ENCODE assay signal across 19 cellular contexts in genomic region chr16:72149676-72150464, GRCh38. TPM values are rescaled to one million over a fixed set of nuclear protein-coding genes. Genes with fewer than 3 reads are reported as not detected.
DNase-seq lines count a peak whose midpoint lies in the region; ATAC-seq, FAIRE-seq and TF ChIP-seq lines count a peak whose summit lies in the region.
"Had no signal": no experiment of that assay in that cellular context is flagged by ENCODE, and none has a peak within 500 bp of the region (broad histone marks: within the 10 kb centered on the region; RNA-seq: fewer than 3 reads in every experiment).

No MANE protein-coding gene starts in this region.

- no peak for TF ChIP-seq EP300 in HepG2 (IDR thresholded peaks at IDR 0.05; ENCODE audit: low read depth in 2 of 2, low read length in 2 of 2)
- no peak for TF ChIP-seq EP300 in HepG2 (CRISPR knock-in tag; IDR thresholded peaks at IDR 0.05; ENCODE audit: borderline replicate concordance)

- H3K4me3 ChIP-seq in HepG2 (replicated peaks in 1 of 3; ENCODE audit: insufficient read depth in 1 of 3, low read depth in 2 of 3, low read length in 3 of 3) (no peak overlapping the region), right lobe of liver (no peak overlapping the region), heart right ventricle (no peak overlapping the region)
- H3K4me3 ChIP-seq in effector memory CD4-positive, alpha-beta T cell (ENCODE audit: insufficient read depth, low read depth, low read length, poor library complexity, severe bottlenecking), result no peak overlapping the region
- H3K4me3 ChIP-seq: SK-N-MC had no signal

- TF ChIP-seq POLR2A in HepG2 (IDR thresholded peaks at IDR 0.05; ENCODE audit: insufficient read depth in 1 of 2, low read depth in 2 of 2, low read length in 2 of 2), result no peak
- TF ChIP-seq POLR2A in right lobe of liver (IDR thresholded peaks at IDR 0.05), result no peak

- peaks cover 8% of the 10 kb centered on the region; the same call in 1 of the 2 replicates for H3K27me3 Mint-ChIP-seq in WTC11 (ENCODE audit: low read depth)
- H3K27me3 Mint-ChIP-seq: stimulated activated naive CD8-positive, alpha-beta T cell treated with anti-CD3 and anti-CD28 coated beads, Interleukin-15, Interleukin-2, amounts not matched to agents 100 ng/mL and 50 ng/mL, for 24 hours had no signal

- FAIRE-seq in HepG2 (lab: Jason Lieb, UNC), result peak; percentile 52
- FAIRE-seq: keratinocyte had no signal

- H3K4me3 Mint-ChIP-seq in WTC11, result no peak overlapping the region
- H3K4me3 Mint-ChIP-seq: activated CD8-positive, alpha-beta T cell treated with anti-CD3 and anti-CD28 coated beads, Interleukin-2, amount 10 ng/mL, durations not matched to agents 7 days and 5 days; stimulated activated naive CD8-positive, alpha-beta T cell treated with anti-CD3 and anti-CD28 coated beads, Interleukin-15, Interleukin-2, amounts not matched to agents 100 ng/mL and 50 ng/mL, for 24 hours had no signal

- H3K36me3 ChIP-seq in HepG2 (replicated peaks in 1 of 2; ENCODE audit: control insufficient read depth in 1 of 2, insufficient read depth in 2 of 2, low read length in 2 of 2) (no peaks in the 10 kb centered on the region), right lobe of liver (no peaks in the 10 kb centered on the region), heart right ventricle (no peaks in the 10 kb centered on the region)
- H3K36me3 ChIP-seq in effector memory CD4-positive, alpha-beta T cell (ENCODE audit: control insufficient read depth, insufficient read depth, low read length), result no peaks in the 10 kb centered on the region

- ATAC-seq in HepG2 (peak; percentile 93), right lobe of liver (no peak), WTC11 (peak; percentile 98), heart right ventricle (no peak)
- ATAC-seq: activated CD8-positive, alpha-beta T cell treated with anti-CD3 and anti-CD28 coated beads, Interleukin-2, amount 10 ng/mL, durations not matched to agents 7 days and 5 days had no signal

- BruUV-seq in HepG2 (replicated peaks; lab: Mats Ljungman, UMichigan), result no TSS peak

- 0 out of 2 replicates have a peak, but pooled peaks cover 5% of the 10 kb centered on the region for H3K36me3 Mint-ChIP-seq in WTC11

- DNase-seq in HepG2 (ENCODE audit: low spot score), result peak; percentile 50
- DNase-seq in right lobe of liver, result no peak
- DNase-seq in KBM-7, result peak; percentile 23
- peak; percentile 38 for DNase-seq in WTC11 (ENCODE audit: low spot score)
- no peak for DNase-seq in heart right ventricle
- no peak for DNase-seq in effector memory CD4-positive, alpha-beta T cell
- DNase-seq in RPMI8226, result no peak
- no peak for DNase-seq in stimulated activated CD4-positive, alpha-beta T cell treated with anti-CD3 and anti-CD28 coated beads, Interleukin-4, amount 100 ng/mL, for 24 hours
- DNase-seq: activated CD8-positive, alpha-beta T cell treated with anti-CD3 and anti-CD28 coated beads, Interleukin-2, amount 10 ng/mL, durations not matched to agents 7 days and 5 days; activated effector memory CD4-positive, alpha-beta T cell treated with anti-CD3 and anti-CD28 coated beads, Interleukin-2, amount 50 U/mL, for 16 hours; aorta; IMR-90; midbrain; NCI-H1694; NCI-H524 had no signal

- H3K9me3 ChIP-seq in HepG2 (ENCODE audit: low read length) (no peaks in the 10 kb centered on the region), right lobe of liver (no peaks in the 10 kb centered on the region), heart right ventricle (peaks cover 0 to 20% (median 0%) of the 10 kb centered on the region in 11 donors)
- H3K9me3 ChIP-seq in effector memory CD4-positive, alpha-beta T cell (ENCODE audit: control insufficient read depth, low read length), result no peaks in the 10 kb centered on the region

- 70% methylated on average over 8 of the region's 8 CpGs for WGBS in HepG2 (ENCODE audit: low lambda C conversion rate)
- 50% methylated on average over 5 of the region's 8 CpGs for WGBS in right lobe of liver (ENCODE audit: insufficient coverage, low coverage, low lambda C conversion rate, missing lambda C conversion rate)
- 72 to 74% methylated on average over 8 of the region's 8 CpGs for WGBS in heart right ventricle, 2 donors

- no peak overlapping the region for H3K27ac Mint-ChIP-seq in WTC11
- H3K27ac Mint-ChIP-seq: activated CD8-positive, alpha-beta T cell treated with anti-CD3 and anti-CD28 coated beads, Interleukin-2, amount 10 ng/mL, durations not matched to agents 7 days and 5 days; stimulated activated naive CD8-positive, alpha-beta T cell treated with anti-CD3 and anti-CD28 coated beads, Interleukin-15, Interleukin-2, amounts not matched to agents 100 ng/mL and 50 ng/mL, for 24 hours had no signal

- no peak overlapping the region for H2AFZ ChIP-seq in HepG2 (ENCODE audit: low read length)

- peaks cover 6% of the 10 kb centered on the region for H3K4me1 Mint-ChIP-seq in WTC11

- in situ Hi-C loops in HepG2 (cut with HindIII; ENCODE audit: extremely low pct_ligation_motif_present, low pct_unique_long_range_greater_than_20kb), result no loop called here
- in situ Hi-C loops in KBM-7 (cut with MboI; ENCODE audit: low pct_unique_long_range_greater_than_20kb, low sequenced_read_pairs), result loop anchor here (25.0 kb wide), 1 partner anchor 312 kb away; no protein-coding TSS in a partner anchor

- peak; percentile 43; the same call in 1 of the 2 replicates for TF ChIP-seq RAD21 in HepG2 (CRISPR knock-in tag; IDR thresholded peaks at IDR 0.05)

- no peaks in the 10 kb centered on the region for H3K4me1 ChIP-seq in HepG2 (ENCODE audit: insufficient read depth, low read length)
- H3K4me1 ChIP-seq in right lobe of liver, result no peaks in the 10 kb centered on the region
- no peaks in the 10 kb centered on the region for H3K4me1 ChIP-seq in heart right ventricle
- H3K4me1 ChIP-seq in effector memory CD4-positive, alpha-beta T cell (ENCODE audit: control insufficient read depth, insufficient read depth, low read length, poor library complexity, severe bottlenecking), result no peaks in the 10 kb centered on the region

- H4K20me1 ChIP-seq in HepG2 (ENCODE audit: insufficient read depth, low read length), result no peaks in the 10 kb centered on the region

- intact Hi-C loops in HepG2 (cut with micrococcal nuclease; ENCODE audit: unreplicated experiment) (loop anchor here (1.0 kb wide), 1 partner anchor 25 kb away; no protein-coding TSS in a partner anchor), right lobe of liver (cut with DNase I) (no loop called here), heart right ventricle (cut with DNase I) (no loop called here)

- H3K27ac ChIP-seq in HepG2 (ENCODE audit: extremely low read length, insufficient read depth, low read length) (no peak overlapping the region), right lobe of liver (no peak overlapping the region), heart right ventricle (no peak overlapping the region)
- no peak overlapping the region for H3K27ac ChIP-seq in effector memory CD4-positive, alpha-beta T cell (ENCODE audit: insufficient read depth, low read length, poor library complexity, severe bottlenecking)
- H3K27ac ChIP-seq: SK-N-MC had no signal

- H3K9ac ChIP-seq in HepG2 (ENCODE audit: insufficient read depth, low read depth, low read length), result no peak overlapping the region

- no peak overlapping the region for H3K4me2 ChIP-seq in HepG2 (ENCODE audit: low read depth, low read length)

- no peaks in the 10 kb centered on the region for H3K79me2 ChIP-seq in HepG2 (ENCODE audit: insufficient read depth, low read length)

- H3K9me3 Mint-ChIP-seq in WTC11, result peaks cover 7% of the 10 kb centered on the region
- H3K9me3 Mint-ChIP-seq: stimulated activated naive CD8-positive, alpha-beta T cell treated with anti-CD3 and anti-CD28 coated beads, Interleukin-15, Interleukin-2, amounts not matched to agents 100 ng/mL and 50 ng/mL, for 24 hours had no signal

- H3K27me3 ChIP-seq in HepG2 (ENCODE audit: control insufficient read depth in 1 of 2, insufficient read depth in 2 of 2, low read length in 2 of 2), result no peaks in the 10 kb centered on the region; a peak in 1 of 5 replicates
- no peaks in the 10 kb centered on the region for H3K27me3 ChIP-seq in right lobe of liver
- no peaks in the 10 kb centered on the region for H3K27me3 ChIP-seq in heart right ventricle
- H3K27me3 ChIP-seq in effector memory CD4-positive, alpha-beta T cell (replicated peaks; ENCODE audit: control insufficient read depth, insufficient read depth, low read length, poor library complexity, severe bottlenecking), result peaks cover 2% of the 10 kb centered on the region

- POLR2A ChIA-PET in HepG2 (lab: Yijun Ruan, JAX), result no interaction called here
- POLR2A ChIA-PET in WTC11 (lab: Charles Lee), result interaction anchor here (1.2 kb wide), 1 partner anchor 25 kb away, joined by 8 read pairs; no protein-coding TSS in a partner anchor

- TF ChIP-seq CTCF in HepG2 (CRISPR knock-in tag; IDR thresholded peaks at IDR 0.05), result peak; percentile 67
- TF ChIP-seq CTCF in right lobe of liver (IDR thresholded peaks at IDR 0.05), result no peak
- TF ChIP-seq CTCF in WTC11 (IDR thresholded peaks at IDR 0.05), result no peak
- no peak for TF ChIP-seq CTCF in heart right ventricle (IDR thresholded peaks at IDR 0.05)

- CTCF ChIA-PET in HepG2 (lab: Yijun Ruan, JAX; ENCODE audit: low intra/inter-chr PET ratio, low total read pairs) (interaction anchor here (1.3 to 2.1 kb wide), 2 partner anchors 23 to 25 kb away, joined by 4 to 27 read pairs; no protein-coding TSS in a partner anchor), WTC11 (lab: Charles Lee) (interaction anchor here (0.5 to 2.4 kb wide), 16 partner anchors 12 to 1027 kb away, joined by 3 to 68 read pairs (median 4); partner anchors contain the start of genes DHX38, TXNL4B and ZNF821)

RNA-seq across cellular contexts. Expression of gene PMFBP1, which starts 22.1 kb away (rescaled TPM):
- 2.4 and 3.8 TPM in 2 replicates for total RNA-seq in HepG2 (2016; rRNA removed; fragmentation: Illumina TruSeq; extraction: Trizol)
- total RNA-seq in HepG2 (2016; cell fraction: cytosol; rRNA removed; fragmentation: Illumina TruSeq; extraction: Trizol; ENCODE audit: low read depth), result 7.6 and 9.2 TPM in 2 replicates
- 1.8 and 2.7 TPM in 2 replicates for total RNA-seq in HepG2 (2016; cell fraction: insoluble cytoplasmic fraction; rRNA removed; fragmentation: Illumina TruSeq; extraction: Trizol)
- total RNA-seq in HepG2 (2016; cell fraction: membrane; rRNA removed; fragmentation: Illumina TruSeq; extraction: Trizol), result 4.4 and 4.7 TPM in 2 replicates
- total RNA-seq in HepG2 (2016; cell fraction: nucleus; rRNA removed; fragmentation: Illumina TruSeq; extraction: Trizol), result 6.5 and 8.7 TPM in 2 replicates
- polyA plus RNA-seq in HepG2 (2011; rRNA removed), result 1.9 and 3.3 TPM in 2 replicates
- 0.44 and 0.67 TPM in 2 replicates for polyA plus RNA-seq in HepG2 (2011; cell fraction: cytosol; rRNA removed)
- polyA plus RNA-seq in HepG2 (2011; cell fraction: nucleus; rRNA removed), result 9.4 and 12.6 TPM in 2 replicates
- polyA plus RNA-seq in HepG2 (2012), result 5.1 and 6.5 TPM in 2 replicates
- 0.15 and 0.28 TPM in 2 replicates for polyA plus RNA-seq in HepG2 (2016; cell fraction: cytosol; fragmentation: Illumina TruSeq; extraction: Trizol; ENCODE audit: low read depth)
- polyA plus RNA-seq in HepG2 (2016; cell fraction: insoluble cytoplasmic fraction; fragmentation: Illumina TruSeq; extraction: Trizol; ENCODE audit: low read depth), result 1.2 and 1.4 TPM in 2 replicates
- 0.42 and 0.77 TPM in 2 replicates for polyA plus RNA-seq in HepG2 (2016; cell fraction: membrane; fragmentation: Illumina TruSeq; extraction: Trizol; ENCODE audit: low read depth)
- 13.9 and 15.2 TPM in 2 replicates for polyA plus RNA-seq in HepG2 (2016; cell fraction: nucleus; fragmentation: Illumina TruSeq; extraction: Trizol; ENCODE audit: insufficient read depth, low read depth)
- 3.4 and 3.8 TPM in 2 replicates for polyA minus RNA-seq in HepG2 (2011; rRNA and poly(A)+ RNA removed; ENCODE audit: low replicate concordance)
- 1.4 and 1.7 TPM in 2 replicates for polyA minus RNA-seq in HepG2 (2011; cell fraction: cytosol; rRNA and poly(A)+ RNA removed)
- 19.1 and 20.5 TPM in 2 replicates for polyA minus RNA-seq in HepG2 (2011; cell fraction: nucleus; rRNA and poly(A)+ RNA removed)
- under 1 TPM in 4 of 6 experiments, not detected in 2; 0.09 to 0.53 (median 0.19) TPM for total RNA-seq in right lobe of liver
- 1.9 to 3.4 TPM (median 3.2 TPM) in 3 replicates for total RNA-seq in WTC11 (2021)
- total RNA-seq in heart right ventricle, result 1 to 10 TPM in 1 of 10 donors, under 1 TPM in 1, not detected in 8; 0.26 to 1.6 TPM
- under 1 TPM; 0.39 to 0.51 TPM for polyA plus RNA-seq in heart right ventricle
- total RNA-seq: skeletal muscle tissue had no signal
- polyA plus RNA-seq: IMR-90 had no signal

RNA-seq across cellular contexts. Expression of gene DHX38, which starts 56.2 kb away (rescaled TPM):
- total RNA-seq in HepG2 (2016; rRNA removed; fragmentation: Illumina TruSeq; extraction: Trizol), result 58.9 and 85.9 TPM in 2 replicates
- 14.5 and 15.5 TPM in 2 replicates for total RNA-seq in HepG2 (2016; cell fraction: cytosol; rRNA removed; fragmentation: Illumina TruSeq; extraction: Trizol; ENCODE audit: low read depth)
- total RNA-seq in HepG2 (2016; cell fraction: insoluble cytoplasmic fraction; rRNA removed; fragmentation: Illumina TruSeq; extraction: Trizol), result 48.6 and 86.7 TPM in 2 replicates
- 21.7 and 23.0 TPM in 2 replicates for total RNA-seq in HepG2 (2016; cell fraction: membrane; rRNA removed; fragmentation: Illumina TruSeq; extraction: Trizol)
- total RNA-seq in HepG2 (2016; cell fraction: nucleus; rRNA removed; fragmentation: Illumina TruSeq; extraction: Trizol), result 82.9 and 85.2 TPM in 2 replicates
- 54.4 and 57.8 TPM in 2 replicates for polyA plus RNA-seq in HepG2 (2011; rRNA removed)
- 33.6 and 46.3 TPM in 2 replicates for polyA plus RNA-seq in HepG2 (2011; cell fraction: cytosol; rRNA removed)
- 245 and 273 TPM in 2 replicates for polyA plus RNA-seq in HepG2 (2011; cell fraction: nucleus; rRNA removed)
- 54.2 and 64.4 TPM in 2 replicates for polyA plus RNA-seq in HepG2 (2012)
- polyA plus RNA-seq in HepG2 (2016; cell fraction: cytosol; fragmentation: Illumina TruSeq; extraction: Trizol; ENCODE audit: low read depth), result 4.0 and 4.3 TPM in 2 replicates
- 40.9 and 48.3 TPM in 2 replicates for polyA plus RNA-seq in HepG2 (2016; cell fraction: insoluble cytoplasmic fraction; fragmentation: Illumina TruSeq; extraction: Trizol; ENCODE audit: low read depth)
- 7.3 and 10.2 TPM in 2 replicates for polyA plus RNA-seq in HepG2 (2016; cell fraction: membrane; fragmentation: Illumina TruSeq; extraction: Trizol; ENCODE audit: low read depth)
- 193 and 204 TPM in 2 replicates for polyA plus RNA-seq in HepG2 (2016; cell fraction: nucleus; fragmentation: Illumina TruSeq; extraction: Trizol; ENCODE audit: insufficient read depth, low read depth)
- polyA minus RNA-seq in HepG2 (2011; rRNA and poly(A)+ RNA removed; ENCODE audit: low replicate concordance), result 86.4 and 115 TPM in 2 replicates
- 47.6 and 64.3 TPM in 2 replicates for polyA minus RNA-seq in HepG2 (2011; cell fraction: cytosol; rRNA and poly(A)+ RNA removed)
- 89.3 and 93.6 TPM in 2 replicates for polyA minus RNA-seq in HepG2 (2011; cell fraction: nucleus; rRNA and poly(A)+ RNA removed)
- 10 to 100 TPM; 22.2 to 29.8 (median 23.3) TPM for total RNA-seq in right lobe of liver
- total RNA-seq in WTC11 (2021), result 62.4 to 91.7 TPM (median 66.5 TPM) in 3 replicates
- total RNA-seq in heart right ventricle, result 10 to 100 TPM; 29.1 to 46.5 (median 36.6) TPM
- polyA plus RNA-seq in heart right ventricle, result 10 to 100 TPM; 41.4 to 50.6 TPM

RNA-seq across cellular contexts. Expression of gene TXNL4B, which starts 56.5 kb away (rescaled TPM):
- 18.3 and 24.4 TPM in 2 replicates for total RNA-seq in HepG2 (2016; rRNA removed; fragmentation: Illumina TruSeq; extraction: Trizol)
- total RNA-seq in HepG2 (2016; cell fraction: cytosol; rRNA removed; fragmentation: Illumina TruSeq; extraction: Trizol; ENCODE audit: low read depth), result 9.5 and 11.8 TPM in 2 replicates
- 18.8 and 30.9 TPM in 2 replicates for total RNA-seq in HepG2 (2016; cell fraction: insoluble cytoplasmic fraction; rRNA removed; fragmentation: Illumina TruSeq; extraction: Trizol)
- 8.7 and 9.5 TPM in 2 replicates for total RNA-seq in HepG2 (2016; cell fraction: membrane; rRNA removed; fragmentation: Illumina TruSeq; extraction: Trizol)
- total RNA-seq in HepG2 (2016; cell fraction: nucleus; rRNA removed; fragmentation: Illumina TruSeq; extraction: Trizol), result 9.0 and 14.7 TPM in 2 replicates
- 14.5 and 17.4 TPM in 2 replicates for polyA plus RNA-seq in HepG2 (2011; rRNA removed)
- 11.2 and 14.4 TPM in 2 replicates for polyA plus RNA-seq in HepG2 (2011; cell fraction: cytosol; rRNA removed)
- polyA plus RNA-seq in HepG2 (2011; cell fraction: nucleus; rRNA removed), result 7.1 and 10.1 TPM in 2 replicates
- polyA plus RNA-seq in HepG2 (2012), result 11.4 and 16.0 TPM in 2 replicates
- 3.8 and 4.9 TPM in 2 replicates for polyA plus RNA-seq in HepG2 (2016; cell fraction: cytosol; fragmentation: Illumina TruSeq; extraction: Trizol; ENCODE audit: low read depth)
- 23.9 and 29.5 TPM in 2 replicates for polyA plus RNA-seq in HepG2 (2016; cell fraction: insoluble cytoplasmic fraction; fragmentation: Illumina TruSeq; extraction: Trizol; ENCODE audit: low read depth)
- 7.5 TPM in 2 replicates for polyA plus RNA-seq in HepG2 (2016; cell fraction: membrane; fragmentation: Illumina TruSeq; extraction: Trizol; ENCODE audit: low read depth)
- polyA plus RNA-seq in HepG2 (2016; cell fraction: nucleus; fragmentation: Illumina TruSeq; extraction: Trizol; ENCODE audit: insufficient read depth, low read depth), result 18.3 and 20.5 TPM in 2 replicates
- 4.6 and 8.0 TPM in 2 replicates for polyA minus RNA-seq in HepG2 (2011; rRNA and poly(A)+ RNA removed; ENCODE audit: low replicate concordance)
- 5.5 and 5.8 TPM in 2 replicates for polyA minus RNA-seq in HepG2 (2011; cell fraction: cytosol; rRNA and poly(A)+ RNA removed)
- polyA minus RNA-seq in HepG2 (2011; cell fraction: nucleus; rRNA and poly(A)+ RNA removed), result 8.6 and 11.6 TPM in 2 replicates
- 10 to 100 TPM in 2 of 6 experiments, 1 to 10 TPM in 4; 5.5 to 11.6 (median 8.2) TPM for total RNA-seq in right lobe of liver
- total RNA-seq in WTC11 (2021), result 8.3 to 9.9 TPM (median 9.0 TPM) in 3 replicates
- 10 to 100 TPM in 1 of 10 donors, 1 to 10 TPM in 9; 3.2 to 11.7 (median 5.9) TPM for total RNA-seq in heart right ventricle
- 10 to 100 TPM in 1 of 2 donors, 1 to 10 TPM in 1; 5.8 to 10.5 TPM for polyA plus RNA-seq in heart right ventricle

Comparison
In these comparisons a context has a peak if more than half of its experiments do, and no peak if none do; other contexts are left out.
1. ATAC-seq: peak in HepG2 (single experiment) and WTC11 (single experiment); none in right lobe of liver (0 of 4) and heart right ventricle (0 of 8).
2. DNase-seq: peak in HepG2 (single experiment), KBM-7 (single experiment) and WTC11 (single experiment); none in right lobe of liver (0 of 3), heart right ventricle (0 of 2), effector memory CD4-positive, alpha-beta T cell (0 of 3), RPMI8226 (single experiment) and stimulated activated CD4-positive, alpha-beta T cell treated with anti-CD3 and anti-CD28 coated beads, Interleukin-4, amount 100 ng/mL, for 24 hours (single experiment).
3. Of the 50 proteins assayed by ChIP-seq in both HepG2 and WTC11: peak only in HepG2: CTCF; only in WTC11: none; in both: none; in neither: 49.